ENCODE assay signal across 9 cellular contexts in the genomic region with DNA sequence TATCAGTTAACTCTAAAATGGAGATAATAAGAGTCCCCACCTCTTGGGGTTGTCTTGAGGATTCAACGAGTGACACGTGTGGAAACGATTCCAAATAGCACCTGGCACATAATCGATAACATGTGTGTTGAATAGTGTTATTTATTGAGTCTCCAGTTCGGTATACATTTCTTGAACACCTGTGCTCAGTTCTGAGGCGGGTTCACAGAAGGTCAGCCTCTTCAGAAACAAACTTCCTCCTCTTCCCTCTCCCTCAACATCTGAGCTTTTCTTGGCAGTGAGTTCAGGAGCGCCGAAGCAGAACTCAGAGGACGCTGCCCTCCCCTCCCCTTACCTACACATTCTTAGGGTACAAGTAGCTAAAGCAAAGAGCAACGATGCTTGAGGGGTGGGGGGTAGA. TPM values are rescaled to one million over a fixed set of nuclear protein-coding genes. Genes with fewer than 3 reads are reported as not detected.
DNase-seq lines count a peak whose midpoint lies in the region; ATAC-seq, FAIRE-seq and TF ChIP-seq lines count a peak whose summit lies in the region.
"Had no signal": no experiment of that assay in that cellular context is flagged by ENCODE, and none has a peak within 500 bp of the region (broad histone marks: within the 10 kb centered on the region; RNA-seq: fewer than 3 reads in every experiment).

No MANE protein-coding gene starts in this region.

- TF ChIP-seq CTCF in heart right ventricle (IDR thresholded peaks at IDR 0.05) (no peak), astrocyte of the cerebellum (IDR thresholded peaks at IDR 0.05; ENCODE audit: low read depth, low read length, missing control alignments) (no peak)

- no peaks in the 10 kb centered on the region for H3K9me3 Mint-ChIP-seq in memory B cell

- ATAC-seq in heart right ventricle, result no peak
- no peak for ATAC-seq in left cardiac atrium
- ATAC-seq in memory B cell (ENCODE audit: low read depth), result no peak
- ATAC-seq in aorta (ENCODE audit: low FRiP score), result no peak
- ATAC-seq in HG02884 (IDR thresholded peaks at IDR 0.05; ENCODE audit: unreplicated experiment), result no peak

- peak overlapping the region; percentile 48 to 88 (median 80) for H3K4me3 ChIP-seq in heart right ventricle
- peak overlapping the region; percentile 71 for H3K4me3 ChIP-seq in astrocyte of the cerebellum (ENCODE audit: low read depth, low read length)
- peak overlapping the region; percentile 31 to 47 for H3K4me3 ChIP-seq in aorta (ENCODE audit: low read length in 2 of 2)

- WGBS in heart right ventricle, 2 donors, result 3 to 7% methylated on average over 10 of the region's 10 CpGs
- WGBS in aorta, 2 donors, result 13 to 39% methylated on average over 10 of the region's 10 CpGs

- H3K27me3 ChIP-seq in heart right ventricle (peaks cover 0 to 4% (median 0%) of the 10 kb centered on the region in 7 donors), aorta (ENCODE audit: control insufficient read depth in 1 of 2, insufficient read depth in 2 of 2, low read length in 1 of 2) (no peaks in the 10 kb centered on the region)

- peak overlapping the region; percentile 96 for H3K27ac Mint-ChIP-seq in memory B cell

- peaks cover 0 to 50% (median 8%) of the 10 kb centered on the region in 9 donors for H3K4me1 ChIP-seq in heart right ventricle
- H3K4me1 ChIP-seq in aorta (ENCODE audit: control insufficient read depth in 1 of 2, insufficient read depth in 2 of 2, low read length in 2 of 2), result peaks cover 0 to 2% of the 10 kb centered on the region in 2 donors

- H3K9me3 ChIP-seq in heart right ventricle (no peaks in the 10 kb centered on the region), aorta (ENCODE audit: control insufficient read depth, low read length) (no peaks in the 10 kb centered on the region)

- no peak for FAIRE-seq in urothelium cell line (lab: Jason Lieb, UNC)

- H3K4me1 Mint-ChIP-seq in memory B cell, result peaks cover 6% of the 10 kb centered on the region

- in situ Hi-C loops in astrocyte of the cerebellum (cut with HindIII; ENCODE audit: low sequenced_read_pairs), result loop anchor here (25.0 kb wide), 1 partner anchor 932 kb away; no protein-coding TSS in a partner anchor

- peaks cover 2% of the 10 kb centered on the region for H3K27me3 Mint-ChIP-seq in memory B cell

- intact Hi-C loops in heart right ventricle (cut with DNase I) (no loop called here), left cardiac atrium (cut with DNase I) (no loop called here), aorta (cut with DNase I) (no loop called here)

- H3K4me3 Mint-ChIP-seq in memory B cell, result peak overlapping the region; percentile 84

- DNase-seq in heart right ventricle (no peak), left cardiac atrium (no peak), astrocyte of the cerebellum (ENCODE audit: low read depth) (no peak), memory B cell (ENCODE audit: low spot score in 2 of 2) (no peak), aorta (no peak), urothelium cell line (ENCODE audit: low spot score) (no peak), activated gamma-delta T cell treated with Interleukin-2 at 50 U/mL for 16 hours (no peak)
- DNase-seq: activated CD4-positive, CD25-positive, alpha-beta regulatory T cell treated with anti-CD3 and anti-CD28 coated beads, Interleukin-2, amount 50 U/mL, for 72 hours had no signal

- peaks cover 2% of the 10 kb centered on the region for H3K36me3 Mint-ChIP-seq in memory B cell

- H3K27ac ChIP-seq in heart right ventricle (peak overlapping the region in 8 of 10 donors; percentile 83 to 94 (median 92)), aorta (ENCODE audit: low read depth in 1 of 2, low read length in 2 of 2) (no peak overlapping the region)

- H3K36me3 ChIP-seq in heart right ventricle (peaks cover 0 to 8% (median 0%) of the 10 kb centered on the region in 9 donors), aorta (ENCODE audit: control insufficient read depth in 1 of 2, insufficient read depth in 2 of 2, low read length in 1 of 2) (no peaks in the 10 kb centered on the region)

RNA-seq across cellular contexts. Expression of gene PDHA1, which starts 0.9 kb away (rescaled TPM):
- total RNA-seq in heart right ventricle (1,000 to 10,000 TPM in 8 of 10 donors, 100 to 1,000 TPM in 2; 884 to 1,411 (median 1,066) TPM), left cardiac atrium (100 to 1,000 TPM; 697 to 712 TPM), aorta (100 to 1,000 TPM in 1 of 2 donors, 10 to 100 TPM in 1; 92.7 to 106 TPM)
- polyA plus RNA-seq in heart right ventricle (1,000 to 10,000 TPM in 1 of 2 donors, 100 to 1,000 TPM in 1; 867 to 1,017 TPM), aorta (100 to 1,000 TPM in 1 of 2 donors, 10 to 100 TPM in 1; 64.5 to 150 TPM)

Comparison
In these comparisons a context has a peak if more than half of its experiments do, and no peak if none do; other contexts are left out.
1. H3K27ac ChIP-seq: peak in heart right ventricle (8 of 10); none in aorta (0 of 2).
2. RNA of gene PDHA1, which starts 0.9 kb away (total RNA-seq): 884 to 1,411 TPM in heart right ventricle and 697 to 712 TPM in left cardiac atrium; 92.7 to 106 TPM in aorta; every median in the first group is over 4 times any median in the second.
3. Peak in every context shown above with its lines, with median percentiles within 50 percentile points of each other: H3K4me3 ChIP-seq.